ENCODE assay signal across 8 cellular contexts in genomic region chr19:46713781-46714522, GRCh38. TPM values are rescaled to one million over a fixed set of nuclear protein-coding genes. Genes with fewer than 3 reads are reported as not detected.
DNase-seq lines count a peak whose midpoint lies in the region; ATAC-seq, FAIRE-seq and TF ChIP-seq lines count a peak whose summit lies in the region.

No MANE protein-coding gene starts in this region.

- H3K27me3 ChIP-seq in bronchial epithelial cell (ENCODE audit: control insufficient read depth, insufficient read depth, low read length): no peaks in the 10 kb centered on the region
- no peaks in the 10 kb centered on the region for H3K27me3 ChIP-seq in keratinocyte (ENCODE audit: control insufficient read depth, extremely low read depth, insufficient read depth, low read length)

- POLR2A ChIA-PET in WTC11 (lab: Charles Lee): interaction anchor here (0.6 to 2.0 kb wide), 5 partner anchors 10 to 945 kb away, joined by 3 to 8 read pairs (median 4); partner anchors contain the start of genes CALM3 and SIX5

- peaks cover 24% of the 10 kb centered on the region for H3K4me1 Mint-ChIP-seq in WTC11

- DNase-seq in NCI-H146 (lab: John Stamatoyannopoulos, UW): peak; percentile 86
- peak; percentile 82 for DNase-seq in WTC11 (ENCODE audit: low spot score)
- peak; percentile 79 for DNase-seq in bronchial epithelial cell (ENCODE audit: low read depth)
- no peak for DNase-seq in keratinocyte (ENCODE audit: low read depth, low spot score)
- peak; percentile 41 to 65 for DNase-seq in stimulated activated CD4-positive, alpha-beta T cell treated with anti-CD3 and anti-CD28 coated beads, Interleukin-15, amount 100 ng/mL, for 1 hour (ENCODE audit: low read depth in 1 of 2, low spot score in 1 of 2)

- no peaks in the 10 kb centered on the region for H3K9me3 ChIP-seq in keratinocyte (ENCODE audit: control insufficient read depth, low read depth, low read length)

- peaks cover 17% of the 10 kb centered on the region for H3K4me1 ChIP-seq in keratinocyte (ENCODE audit: control insufficient read depth, extremely low read depth, insufficient read depth, low read length)

- H3K4me3 ChIP-seq in bronchial epithelial cell (ENCODE audit: low read depth, low read length): peak overlapping the region; percentile 83
- peak overlapping the region; percentile 86 to 96 (median 90) for H3K4me3 ChIP-seq in keratinocyte (ENCODE audit: control insufficient read depth in 2 of 3, extremely low read depth in 1 of 3, insufficient read depth in 2 of 3, low read depth in 1 of 3, low read length in 3 of 3)

- H3K9me1 ChIP-seq in keratinocyte (ENCODE audit: control insufficient read depth, extremely low read depth, insufficient read depth, low read length): no peaks in the 10 kb centered on the region

- peaks cover 28% of the 10 kb centered on the region for H3K79me2 ChIP-seq in keratinocyte (ENCODE audit: control insufficient read depth, insufficient read depth, low read length)

- dilution Hi-C loops in keratinocyte (cut with MboI; ENCODE audit: extremely low pct_ligation_motif_present, low sequenced_read_pairs): no loop called here

- TF ChIP-seq CTCF in WTC11 (IDR thresholded peaks at IDR 0.05): no peak
- no peak for TF ChIP-seq CTCF in bronchial epithelial cell (IDR thresholded peaks at IDR 0.05; ENCODE audit: insufficient read depth, low read length, severe bottlenecking)
- TF ChIP-seq CTCF in keratinocyte (optimal IDR thresholded peaks at IDR 0.05 in 1 of 3, IDR thresholded peaks at IDR 0.05 in 1 of 3, conservative IDR thresholded peaks at IDR 0.05 in 1 of 3; ENCODE audit: extremely low read depth in 1 of 3, insufficient read depth in 2 of 3, low read length in 3 of 3): no peak

- peak; percentile 38 for TF ChIP-seq POLR2A in GM10847 (IDR thresholded peaks at IDR 0.05; ENCODE audit: extremely low read depth, insufficient read length)

- FAIRE-seq in bronchial epithelial cell (lab: Jason Lieb, UNC) (no peak), keratinocyte (lab: Jason Lieb, UNC) (peak; percentile 5)

- H3K4me2 ChIP-seq in keratinocyte (ENCODE audit: control insufficient read depth, extremely low read depth, insufficient read depth, low read depth, low read length): peak overlapping the region; percentile 94

- peak overlapping the region; percentile 61 for H2AFZ ChIP-seq in keratinocyte (ENCODE audit: control insufficient read depth, low read length)

- H3K4me3 Mint-ChIP-seq in WTC11: peak overlapping the region; percentile 95

- no peaks in the 10 kb centered on the region for H4K20me1 ChIP-seq in keratinocyte (ENCODE audit: control insufficient read depth, extremely low read depth, insufficient read depth, low read length)

- peak overlapping the region; percentile 98 for H3K27ac Mint-ChIP-seq in WTC11

- peak; percentile 43 for ATAC-seq in WTC11
- ATAC-seq in GM21526 (IDR thresholded peaks at IDR 0.05; ENCODE audit: low FRiP score, unreplicated experiment): no peak
- no peak for ATAC-seq in HG03571 (IDR thresholded peaks at IDR 0.05; ENCODE audit: unreplicated experiment)

- peak overlapping the region; percentile 92 for H3K27ac ChIP-seq in keratinocyte (ENCODE audit: control insufficient read depth, insufficient read depth, low read length)

- no peaks in the 10 kb centered on the region for H3K27me3 Mint-ChIP-seq in WTC11 (ENCODE audit: low read depth)

- no peaks in the 10 kb centered on the region for H3K9me3 Mint-ChIP-seq in WTC11

- H3K9ac ChIP-seq in keratinocyte (ENCODE audit: control insufficient read depth, extremely low read depth, insufficient read depth, low read length): peak overlapping the region; percentile 85

- CTCF ChIA-PET in WTC11 (lab: Charles Lee): interaction anchor here (0.5 to 3.9 kb wide), 18 partner anchors 8 to 897 kb away, joined by 3 to 32 read pairs (median 4); partner anchors contain the start of genes DACT3 and FKRP

- peaks cover 8% of the 10 kb centered on the region for H3K36me3 Mint-ChIP-seq in WTC11

- H3K36me3 ChIP-seq in bronchial epithelial cell (ENCODE audit: control insufficient read depth, insufficient read depth, low read length) (peaks cover 4% of the 10 kb centered on the region), keratinocyte (ENCODE audit: control insufficient read depth in 2 of 2, extremely low read depth in 1 of 2, insufficient read depth in 2 of 2, low read length in 2 of 2) (peaks cover 2 to 15% of the 10 kb centered on the region in 2 experiments)

TF ChIP-seq in WTC11, 78 proteins besides CTCF, POLR2A, EP300 and RAD21 (continues in another document):
- TF ChIP-seq FOXK1 (CRISPR knock-in tag; IDR thresholded peaks at IDR 0.05): peak; percentile 59; the same call in 1 of the 2 replicates
- TF ChIP-seq, protein P1, sequence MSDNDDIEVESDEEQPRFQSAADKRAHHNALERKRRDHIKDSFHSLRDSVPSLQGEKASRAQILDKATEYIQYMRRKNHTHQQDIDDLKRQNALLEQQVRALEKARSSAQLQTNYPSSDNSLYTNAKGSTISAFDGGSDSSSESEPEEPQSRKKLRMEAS (CRISPR knock-in tag; IDR thresholded peaks at IDR 0.05): peak; percentile 61; the same call in 1 of the 2 replicates
- no peak for TF ChIP-seq ZNF317 (CRISPR knock-in tag; IDR thresholded peaks at IDR 0.05; ENCODE audit: borderline replicate concordance, low read depth)
- no peak for TF ChIP-seq GABPB1 (CRISPR knock-in tag; IDR thresholded peaks at IDR 0.05)
- TF ChIP-seq, protein P2, sequence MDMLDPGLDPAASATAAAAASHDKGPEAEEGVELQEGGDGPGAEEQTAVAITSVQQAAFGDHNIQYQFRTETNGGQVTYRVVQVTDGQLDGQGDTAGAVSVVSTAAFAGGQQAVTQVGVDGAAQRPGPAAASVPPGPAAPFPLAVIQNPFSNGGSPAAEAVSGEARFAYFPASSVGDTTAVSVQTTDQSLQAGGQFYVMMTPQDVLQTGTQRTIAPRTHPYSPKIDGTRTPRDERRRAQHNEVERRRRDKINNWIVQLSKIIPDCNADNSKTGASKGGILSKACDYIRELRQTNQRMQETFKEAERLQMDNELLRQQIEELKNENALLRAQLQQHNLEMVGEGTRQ (CRISPR knock-in tag; IDR thresholded peaks at IDR 0.05): no peak
- TF ChIP-seq SP1 (CRISPR knock-in tag; conservative IDR thresholded peaks at IDR 0.05): peak; percentile 45; the same call in 1 of the 2 replicates
- TF ChIP-seq HMGXB4 (CRISPR knock-in tag; IDR thresholded peaks at IDR 0.05): 0 out of 2 replicates have a peak, but pooled peaks have one; percentile 58

RNA-seq across cellular contexts. Expression of gene PRKD2, which starts 3.0 kb away (rescaled TPM):
- total RNA-seq in WTC11 (2021) (78.5 to 100 TPM (median 81.5 TPM) in 3 replicates), bronchial epithelial cell (18.8 and 24.5 TPM in 2 replicates)
- 9.9 to 29.0 TPM (median 13.4 TPM) in 3 replicates for polyA plus RNA-seq in keratinocyte
- polyA plus RNA-seq in keratinocyte (2011; ENCODE audit: low read depth): 29.0 TPM
- 14.5 and 18.8 TPM in 2 replicates for polyA plus RNA-seq in keratinocyte (2011; cell fraction: cytosol; rRNA removed)
- 35.6 and 42.7 TPM in 2 replicates for polyA plus RNA-seq in keratinocyte (2011; cell fraction: nucleus; rRNA removed)
- 43.1 and 43.3 TPM in 2 replicates for polyA plus RNA-seq in keratinocyte (2012; ENCODE audit: low replicate concordance)
- polyA minus RNA-seq in keratinocyte: 20.6 to 53.9 TPM (median 27.4 TPM) in 3 replicates
- 31.3 TPM for polyA minus RNA-seq in keratinocyte (2011; cell fraction: cytosol; rRNA and poly(A)+ RNA removed)
- polyA minus RNA-seq in keratinocyte (2011; cell fraction: nucleus; rRNA and poly(A)+ RNA removed): 36.9 and 42.0 TPM in 2 replicates

RNA-seq across cellular contexts. Expression of gene FKRP, which starts 31.9 kb away (rescaled TPM):
- total RNA-seq in WTC11 (2021) (23.4 to 26.1 TPM (median 24.1 TPM) in 3 replicates), bronchial epithelial cell (5.8 and 9.9 TPM in 2 replicates)
- 6.1 to 12.6 TPM (median 6.1 TPM) in 3 replicates for polyA plus RNA-seq in keratinocyte
- 1.1 TPM for polyA plus RNA-seq in keratinocyte (2011; ENCODE audit: low read depth)
- polyA plus RNA-seq in keratinocyte (2011; cell fraction: cytosol; rRNA removed): 4.2 TPM in 2 replicates
- 24.1 and 28.5 TPM in 2 replicates for polyA plus RNA-seq in keratinocyte (2011; cell fraction: nucleus; rRNA removed)
- 7.8 and 13.2 TPM in 2 replicates for polyA plus RNA-seq in keratinocyte (2012; ENCODE audit: low replicate concordance)
- polyA minus RNA-seq in keratinocyte: 2.8 to 6.7 TPM (median 5.3 TPM) in 3 replicates
- 3.6 TPM for polyA minus RNA-seq in keratinocyte (2011; cell fraction: cytosol; rRNA and poly(A)+ RNA removed)
- polyA minus RNA-seq in keratinocyte (2011; cell fraction: nucleus; rRNA and poly(A)+ RNA removed): 9.9 and 19.3 TPM in 2 replicates

RNA-seq across cellular contexts. Expression of gene STRN4, which starts 32.3 kb away (rescaled TPM):
- 126 to 144 TPM (median 137 TPM) in 3 replicates for total RNA-seq in WTC11 (2021)
- 60.3 and 90.6 TPM in 2 replicates for total RNA-seq in bronchial epithelial cell
- polyA plus RNA-seq in keratinocyte: 37.3 to 57.0 TPM (median 45.8 TPM) in 3 replicates
- polyA plus RNA-seq in keratinocyte (2011; ENCODE audit: low read depth): 59.7 TPM
- 42.0 and 88.9 TPM in 2 replicates for polyA plus RNA-seq in keratinocyte (2011; cell fraction: cytosol; rRNA removed)
- 69.4 and 94.0 TPM in 2 replicates for polyA plus RNA-seq in keratinocyte (2011; cell fraction: nucleus; rRNA removed)
- 36.7 and 55.0 TPM in 2 replicates for polyA plus RNA-seq in keratinocyte (2012; ENCODE audit: low replicate concordance)
- 55.6 to 205 TPM (median 59.7 TPM) in 3 replicates for polyA minus RNA-seq in keratinocyte
- 84.6 TPM for polyA minus RNA-seq in keratinocyte (2011; cell fraction: cytosol; rRNA and poly(A)+ RNA removed)
- polyA minus RNA-seq in keratinocyte (2011; cell fraction: nucleus; rRNA and poly(A)+ RNA removed): 47.5 and 53.7 TPM in 2 replicates

RNA-seq across cellular contexts. Expression of gene DACT3, which starts 53.0 kb away (rescaled TPM):
- total RNA-seq in WTC11 (2021): 1.8 to 1.9 TPM (median 1.8 TPM) in 3 replicates
- under 0.01 and 0.13 TPM in 2 replicates for total RNA-seq in bronchial epithelial cell
- polyA plus RNA-seq in keratinocyte: 0.03 to 0.14 TPM (median 0.04 TPM) in 3 replicates
- not detected for polyA plus RNA-seq in keratinocyte (2011; ENCODE audit: low read depth)
- 0.09 and 0.11 TPM in 2 replicates for polyA plus RNA-seq in keratinocyte (2011; cell fraction: cytosol; rRNA removed)
- polyA plus RNA-seq in keratinocyte (2011; cell fraction: nucleus; rRNA removed): 0.11 and 0.28 TPM in 2 replicates
- 0.06 and 0.11 TPM in 2 replicates for polyA plus RNA-seq in keratinocyte (2012; ENCODE audit: low replicate concordance)
- polyA minus RNA-seq in keratinocyte: 0.06 TPM in 1 of 3 replicates, not detected in the others
- not detected for polyA minus RNA-seq in keratinocyte (2011; cell fraction: cytosol; rRNA and poly(A)+ RNA removed)
- not detected in 2 replicates for polyA minus RNA-seq in keratinocyte (2011; cell fraction: nucleus; rRNA and poly(A)+ RNA removed)
